ENCODE assay signal across 19 cellular contexts in the genomic region with DNA sequence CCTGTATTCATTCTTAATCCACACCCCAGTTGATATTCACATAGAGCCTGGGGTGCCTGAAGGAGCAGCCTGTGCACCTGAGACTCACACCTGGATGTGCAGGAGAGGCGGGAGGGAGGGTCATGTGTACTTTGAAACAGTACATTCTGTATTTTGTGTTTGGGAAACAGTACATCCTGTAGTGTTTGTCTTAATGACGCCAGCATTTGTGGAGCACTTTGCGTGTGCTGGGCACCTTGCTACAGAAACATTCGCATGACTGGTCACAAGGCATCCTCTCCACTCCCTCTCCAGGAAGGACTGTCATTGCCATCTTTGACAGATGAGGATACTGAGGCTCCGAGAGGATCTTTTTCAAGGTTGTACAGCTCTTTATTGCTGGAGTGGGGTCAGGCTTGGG.
DNase-seq lines count a peak whose midpoint lies in the region; ATAC-seq and TF ChIP-seq lines count a peak whose summit lies in the region.
"Had no signal": no experiment of that assay in that cellular context is flagged by ENCODE, and none has a peak within 500 bp of the region (broad histone marks: within the 10 kb centered on the region; RNA-seq: fewer than 3 reads in every experiment).

No MANE protein-coding gene starts in this region.

- no peak for DNase-seq in left ventricle myocardium inferior
- no peak for DNase-seq in Right ventricle myocardium inferior (ENCODE audit: missing footprints)
- DNase-seq in RWPE1 (ENCODE audit: low spot score) = no peak
- no peak for DNase-seq in left lobe of liver (ENCODE audit: low spot score)
- DNase-seq in upper lobe of right lung = peak; percentile 77
- DNase-seq in Ammon's horn (ENCODE audit: low spot score) = no peak
- DNase-seq in activated naive CD4-positive, alpha-beta T cell (lab: John Stamatoyannopoulos, UW) = no peak
- DNase-seq in NOMO-1 treated with DMSO at 0.1 percent for 48 hours (lab: John Stamatoyannopoulos, UW; ENCODE audit: unreplicated experiment) = no peak
- DNase-seq: activated CD8-positive, alpha-beta T cell treated with anti-CD3 and anti-CD28 coated beads for 36 hours; CD8-positive, alpha-beta T cell; heart right ventricle; islet precursor cell; naive thymus-derived CD4-positive, alpha-beta T cell; NCI-H1694; NCI-H774; Peyer's patch; stimulated activated CD4-positive, alpha-beta T cell treated with anti-CD3 and anti-CD28 coated beads, Interleukin-15, amount 100 ng/mL, for 24 hours; stimulated activated naive CD8-positive, alpha-beta T cell treated with anti-CD3 and anti-CD28 coated beads, Interleukin-15, Interleukin-2, amounts not matched to agents 100 U/mL and 50 U/mL, for 24 hours had no signal

- no peak for TF ChIP-seq CTCF in left ventricle myocardium inferior (IDR thresholded peaks at IDR 0.05; ENCODE audit: borderline replicate concordance)
- no peak for TF ChIP-seq CTCF in RWPE1 (conservative IDR thresholded peaks at IDR 0.05; ENCODE audit: low read depth)
- TF ChIP-seq CTCF in upper lobe of right lung (IDR thresholded peaks at IDR 0.05) = no peak

- H3K27me3 ChIP-seq in left ventricle myocardium inferior (ENCODE audit: low read depth) (no peaks in the 10 kb centered on the region), upper lobe of right lung (no peaks in the 10 kb centered on the region)
- H3K27me3 ChIP-seq: cardiac muscle cell, heart right ventricle, Peyer's patch had no signal

- no peak for ATAC-seq in Right ventricle myocardium inferior
- ATAC-seq in left lobe of liver = peak; percentile 48
- peak; percentile 95 for ATAC-seq in upper lobe of right lung
- ATAC-seq: activated CD8-positive, alpha-beta T cell treated with anti-CD3 and anti-CD28 coated beads for 36 hours; CD8-positive, alpha-beta T cell; naive thymus-derived CD4-positive, alpha-beta T cell; stimulated activated naive CD8-positive, alpha-beta T cell treated with anti-CD3 and anti-CD28 coated beads, Interleukin-15, Interleukin-2, amounts not matched to agents 100 U/mL and 50 U/mL, for 24 hours had no signal

- CTCF ChIA-PET in RWPE1 (lab: Yijun Ruan, JAX) = no interaction called here

- intact Hi-C loops in left ventricle myocardium inferior (cut with micrococcal nuclease) = no loop called here
- intact Hi-C loops in Right ventricle myocardium inferior (cut with DNase I) = no loop called here
- intact Hi-C loops in upper lobe of right lung (cut with DNase I) = no loop called here

- H3K9me3 ChIP-seq in left ventricle myocardium inferior (replicated peaks) (no peaks in the 10 kb centered on the region), upper lobe of right lung (no peaks in the 10 kb centered on the region)
- H3K9me3 ChIP-seq: heart right ventricle, Peyer's patch had no signal

- H3K36me3 ChIP-seq in left ventricle myocardium inferior (peaks cover 7% of the 10 kb centered on the region), upper lobe of right lung (no peaks in the 10 kb centered on the region)

- H3K27ac ChIP-seq in left ventricle myocardium inferior (replicated peaks) = peak overlapping the region; percentile 99
- peak overlapping the region; percentile 27; the same call in 1 of the 2 replicates for H3K27ac ChIP-seq in RWPE1
- peak overlapping the region; percentile 81 for H3K27ac ChIP-seq in upper lobe of right lung
- H3K27ac ChIP-seq: cardiac muscle cell had no signal

- H3K4me1 ChIP-seq in left ventricle myocardium inferior (peaks cover 84% of the 10 kb centered on the region), upper lobe of right lung (peaks cover 7% of the 10 kb centered on the region)

- H3K4me3 ChIP-seq in left ventricle myocardium inferior (no peak overlapping the region), upper lobe of right lung (no peak overlapping the region)
- H3K4me3 ChIP-seq: cardiac muscle cell, heart right ventricle, Peyer's patch had no signal

- POLR2A ChIA-PET in RWPE1 (lab: Yijun Ruan, JAX; ENCODE audit: low non-redundant PET) = no interaction called here

Comparison
In these comparisons a context has a peak if more than half of its experiments do, and no peak if none do; other contexts are left out.
1. H3K27ac ChIP-seq: peak in every context shown above with its lines; median percentile 99 in left ventricle myocardium inferior; 81 in upper lobe of right lung; 27 in RWPE1.